ENCODE assay signal across 19 cellular contexts in the genomic region with DNA sequence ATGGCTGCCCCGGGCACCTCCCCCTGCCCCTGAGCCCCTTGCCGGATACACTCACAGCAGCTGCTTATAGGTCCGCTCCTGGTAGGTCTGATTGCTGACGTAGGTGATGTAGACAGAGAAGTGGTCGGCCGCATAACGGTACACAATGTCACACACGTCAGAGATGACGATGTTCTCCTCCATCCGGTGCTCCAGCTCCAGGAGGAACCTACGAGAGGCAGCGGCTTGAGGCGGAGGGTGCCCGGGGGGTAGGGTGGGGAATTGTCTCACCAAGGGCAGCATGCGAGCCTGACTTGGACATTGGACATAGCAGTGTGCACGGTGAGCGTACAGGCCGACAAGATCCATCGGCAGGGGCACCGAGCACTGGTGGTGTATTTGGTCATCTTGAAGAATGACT. TPM values are rescaled to one million over a fixed set of nuclear protein-coding genes. Genes with fewer than 3 reads are reported as not detected.
"Had no signal": no experiment of that assay in that cellular context is flagged by ENCODE, and none has a peak within 500 bp of the region (broad histone marks: within the 10 kb centered on the region; RNA-seq: fewer than 3 reads in every experiment).

No MANE protein-coding gene starts in this region.

- ATAC-seq: activated CD8-positive, alpha-beta memory T cell treated with anti-CD3 and anti-CD28 coated beads, Interleukin-2, amount 10 ng/mL, durations not matched to agents 7 days and 5 days; gastrocnemius medialis; sciatic nerve; stimulated activated naive CD8-positive, alpha-beta T cell treated with anti-CD3 and anti-CD28 coated beads, Interleukin-15, Interleukin-2, amounts not matched to agents 100 U/mL and 50 U/mL, for 24 hours had no signal

- H3K4me3 Mint-ChIP-seq: activated CD8-positive, alpha-beta memory T cell treated with anti-CD3 and anti-CD28 coated beads, Interleukin-2, amount 10 ng/mL, durations not matched to agents 7 days and 5 days; activated T-helper 1 cell treated with anti-CD3 and anti-CD28 coated beads, Interleukin-12 subunit alpha, Interleukin-12 subunit beta, Interleukin-2, Interleukin-4 antibody, amounts not matched to agents 30 ng/mL and 10 ng/mL and 1 ng/mL, durations not matched to agents 14 hours and 24 hours and 36 hours had no signal

- H3K4me3 ChIP-seq: ascending aorta, gastrocnemius medialis, lung, prostate gland had no signal

- H3K4me1 Mint-ChIP-seq: activated CD8-positive, alpha-beta memory T cell treated with anti-CD3 and anti-CD28 coated beads, Interleukin-2, amount 10 ng/mL, durations not matched to agents 7 days and 5 days had no signal

- H3K36me3 ChIP-seq: ascending aorta, gastrocnemius medialis, prostate gland had no signal

- H3K4me1 ChIP-seq: ascending aorta, prostate gland had no signal

- H3K36me3 Mint-ChIP-seq: activated CD8-positive, alpha-beta memory T cell treated with anti-CD3 and anti-CD28 coated beads, Interleukin-2, amount 10 ng/mL, durations not matched to agents 7 days and 5 days; naive B cell had no signal

- H3K27me3 Mint-ChIP-seq: activated CD8-positive, alpha-beta memory T cell treated with anti-CD3 and anti-CD28 coated beads, Interleukin-2, amount 10 ng/mL, durations not matched to agents 7 days and 5 days had no signal

- H3K9me3 Mint-ChIP-seq: activated T-helper 1 cell treated with anti-CD3 and anti-CD28 coated beads, Interleukin-12 subunit alpha, Interleukin-12 subunit beta, Interleukin-2, Interleukin-4 antibody, amounts not matched to agents 30 ng/mL and 10 ng/mL and 1 ng/mL, durations not matched to agents 14 hours and 24 hours and 36 hours; naive B cell had no signal

- H3K9me3 ChIP-seq: ascending aorta, gastrocnemius medialis, prostate gland had no signal

- FAIRE-seq: colon, TTC549 had no signal

- H3K27ac Mint-ChIP-seq: activated CD8-positive, alpha-beta memory T cell treated with anti-CD3 and anti-CD28 coated beads, Interleukin-2, amount 10 ng/mL, durations not matched to agents 7 days and 5 days; activated T-helper 1 cell treated with anti-CD3 and anti-CD28 coated beads, Interleukin-12 subunit alpha, Interleukin-12 subunit beta, Interleukin-2, Interleukin-4 antibody, amounts not matched to agents 30 ng/mL and 10 ng/mL and 1 ng/mL, durations not matched to agents 14 hours and 24 hours and 36 hours; naive B cell had no signal

- DNase-seq: activated CD4-positive, alpha-beta T cell treated with anti-CD3 and anti-CD28 coated beads, Interleukin-2, amount 50 U/mL, for 4 hours; activated CD8-positive, alpha-beta memory T cell treated with anti-CD3 and anti-CD28 coated beads, Interleukin-2, amount 10 ng/mL, durations not matched to agents 7 days and 5 days; activated naive CD4-positive, alpha-beta T cell; effector memory CD4-positive, alpha-beta T cell; gastrocnemius medialis; kidney glomerular epithelial cell; naive B cell; stimulated activated CD4-positive, alpha-beta T cell treated with anti-CD3 and anti-CD28 coated beads, Interleukin-12 subunit alpha, Interleukin-12 subunit beta, amount 100 ng/mL, for 4 hours; stimulated activated CD4-positive, alpha-beta T cell treated with anti-CD3 and anti-CD28 coated beads, Interleukin-2, amount 100 ng/mL, for 48 hours; stimulated activated naive CD8-positive, alpha-beta T cell treated with anti-CD3 and anti-CD28 coated beads, Interleukin-15, Interleukin-2, amounts not matched to agents 100 U/mL and 50 U/mL, for 24 hours; T-helper 2 cell had no signal

- H3K27ac ChIP-seq: ascending aorta, epithelial cell of prostate, gastrocnemius medialis, prostate gland had no signal

- H3K27me3 ChIP-seq: ascending aorta, gastrocnemius medialis had no signal

RNA-seq across cellular contexts. Expression of gene SNORC, which starts 22.8 kb away (rescaled TPM):
- total RNA-seq: ascending aorta had no signal
